Comparison of ENCODE assay signal across 16 cellular contexts in genomic region chr7:92368741-92369140, GRCh38.
"Had no signal": no experiment of that assay in that cellular context is flagged by ENCODE, and none has a peak within 500 bp of the region (broad histone marks: within the 10 kb centered on the region; RNA-seq: fewer than 3 reads in every experiment).

No MANE protein-coding gene starts in this region.

- H3K27me3 ChIP-seq: esophagus muscularis mucosa, left lung, sigmoid colon, testis, transverse colon had no signal

- H3K4me1 ChIP-seq: esophagus muscularis mucosa, left lung, lower lobe of right lung, parathyroid adenoma, psoas muscle, sigmoid colon, testis, transverse colon had no signal

- H3K9me3 ChIP-seq: esophagus muscularis mucosa, left lung, lower lobe of right lung, psoas muscle, sigmoid colon, testis, transverse colon had no signal

- H3K36me3 ChIP-seq: transverse colon had no signal

- H3K27ac ChIP-seq: epithelial cell of prostate, esophagus muscularis mucosa, left lung, lower lobe of right lung, parathyroid adenoma, psoas muscle, sigmoid colon, skin epidermis, testis, transverse colon had no signal

- H3K4me3 ChIP-seq: esophagus muscularis mucosa, left lung, lower lobe of right lung, psoas muscle, sigmoid colon, skin epidermis, testis, transverse colon had no signal

- DNase-seq: effector memory CD8-positive, alpha-beta T cell; islet precursor cell; left lung; lower lobe of right lung; mesenchymal stem cell; naive thymus-derived CD4-positive, alpha-beta T cell; nephron progenitor cell; psoas muscle; sigmoid colon; stimulated activated naive CD4-positive, alpha-beta T cell treated with Interleukin-2 at 50 U/mL for 16 hours; testis; transverse colon had no signal
